In the genomic region with DNA sequence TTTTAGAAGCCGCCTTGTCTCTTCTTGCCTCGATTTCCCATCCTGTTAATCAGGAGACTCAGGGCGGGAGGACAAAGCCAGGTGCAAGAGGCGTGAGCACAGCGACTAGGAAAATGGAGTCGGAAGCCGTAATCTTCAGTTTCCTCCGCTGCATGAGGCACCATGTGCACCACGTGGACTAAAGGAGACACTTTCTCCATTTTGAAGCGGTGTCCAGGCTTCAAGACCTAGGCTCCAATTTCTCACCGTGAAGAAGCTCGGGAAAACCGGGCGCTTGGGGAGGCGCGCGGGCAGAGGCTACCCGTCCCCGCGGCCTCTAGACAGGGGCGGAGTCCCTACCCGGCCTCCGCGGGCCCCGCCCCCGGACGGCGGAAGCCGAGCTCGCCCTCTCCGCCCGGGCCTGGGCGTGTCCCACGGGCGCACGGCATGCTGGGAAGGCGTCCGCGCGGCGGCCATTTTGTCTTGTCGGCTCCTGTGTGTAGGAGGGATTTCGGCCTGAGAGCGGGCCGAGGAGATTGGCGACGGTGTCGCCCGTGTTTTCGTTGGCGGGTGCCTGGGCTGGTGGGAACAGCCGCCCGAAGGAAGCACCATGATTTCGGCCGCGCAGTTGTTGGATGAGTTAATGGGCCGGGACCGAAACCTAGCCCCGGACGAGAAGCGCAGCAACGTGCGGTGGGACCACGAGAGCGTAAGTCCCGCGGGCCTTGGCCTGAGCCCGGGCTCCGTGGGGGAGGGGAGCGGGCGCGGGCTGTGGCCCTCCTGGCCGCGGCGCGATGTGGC, we compare ENCODE assay signal across 8 cellular contexts. TPM values are rescaled to one million over a fixed set of nuclear protein-coding genes. Genes with fewer than 3 reads are reported as not detected.
DNase-seq lines count a peak whose midpoint lies in the region; ATAC-seq and TF ChIP-seq lines count a peak whose summit lies in the region.

A gene with protein sequence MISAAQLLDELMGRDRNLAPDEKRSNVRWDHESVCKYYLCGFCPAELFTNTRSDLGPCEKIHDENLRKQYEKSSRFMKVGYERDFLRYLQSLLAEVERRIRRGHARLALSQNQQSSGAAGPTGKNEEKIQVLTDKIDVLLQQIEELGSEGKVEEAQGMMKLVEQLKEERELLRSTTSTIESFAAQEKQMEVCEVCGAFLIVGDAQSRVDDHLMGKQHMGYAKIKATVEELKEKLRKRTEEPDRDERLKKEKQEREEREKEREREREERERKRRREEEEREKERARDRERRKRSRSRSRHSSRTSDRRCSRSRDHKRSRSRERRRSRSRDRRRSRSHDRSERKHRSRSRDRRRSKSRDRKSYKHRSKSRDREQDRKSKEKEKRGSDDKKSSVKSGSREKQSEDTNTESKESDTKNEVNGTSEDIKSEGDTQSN (plus strand): TSS at position 460 of the 780 bp plus-strand sequence. CDS start 130 bp downstream, at position 590.

- peak within 1 kb of the TSS; percentile 99 for H2AFZ ChIP-seq in smooth muscle cell (ENCODE audit: low read depth)

- WGBS in smooth muscle cell (ENCODE audit: low lambda C conversion rate): 4% methylated on average over 76 of the region's 76 CpGs

- TF ChIP-seq CTCF in AG04449 (IDR thresholded peaks at IDR 0.05; ENCODE audit: insufficient read depth, low read length, missing control alignments) (no peak), WERI-Rb-1 (IDR thresholded peaks at IDR 0.05; ENCODE audit: low read depth, low read length) (no peak), breast epithelium (IDR thresholded peaks at IDR 0.05) (no peak), smooth muscle cell (IDR thresholded peaks at IDR 0.05; ENCODE audit: borderline replicate concordance, insufficient read depth, poor library complexity, severe bottlenecking) (no peak)

- DNase-seq in AG04449 (ENCODE audit: low read depth, low spot score): peak; percentile 52
- peak; percentile 98 for DNase-seq in NCI-H2227 (lab: John Stamatoyannopoulos, UW; ENCODE audit: unreplicated experiment)
- DNase-seq in WERI-Rb-1: peak; percentile 97
- DNase-seq in breast epithelium (ENCODE audit: low spot score in 2 of 2): peak; percentile 92 to 94
- DNase-seq in iPS-NIHi7 (ENCODE audit: extremely low spot score): peak; percentile 97
- DNase-seq in smooth muscle cell (lab: John Stamatoyannopoulos, UW; ENCODE audit: unreplicated experiment): peak; percentile 84

- H3K27me3 ChIP-seq in WERI-Rb-1 (ENCODE audit: insufficient read depth, low read depth, severe bottlenecking): no peaks in the 10 kb centered on the region
- no peaks in the 10 kb centered on the region for H3K27me3 ChIP-seq in breast epithelium
- no peaks in the 10 kb centered on the region for H3K27me3 ChIP-seq in smooth muscle cell (ENCODE audit: low read depth)

- peak; percentile 94 for ATAC-seq in GM18909 (IDR thresholded peaks at IDR 0.05; ENCODE audit: poor library complexity, unreplicated experiment)
- ATAC-seq in HG03159 (IDR thresholded peaks at IDR 0.05; ENCODE audit: unreplicated experiment): peak; percentile 76

- H3K9me3 ChIP-seq in WERI-Rb-1 (ENCODE audit: severe bottlenecking) (no peaks in the 10 kb centered on the region), breast epithelium (no peaks in the 10 kb centered on the region), smooth muscle cell (replicated peaks; ENCODE audit: low read depth) (no peaks in the 10 kb centered on the region)

- peaks cover 46% of the 10 kb centered on the region for H4K20me1 ChIP-seq in smooth muscle cell (ENCODE audit: low read depth)

- H3K4me2 ChIP-seq in smooth muscle cell: peak within 1 kb of the TSS; percentile 86

- peak; percentile 79 for TF ChIP-seq POLR2A in breast epithelium (IDR thresholded peaks at IDR 0.05)

- H3K36me3 ChIP-seq in WERI-Rb-1 (peaks cover 35% of the 10 kb centered on the region), breast epithelium (no peaks in the 10 kb centered on the region), smooth muscle cell (ENCODE audit: low read depth) (no peaks in the 10 kb centered on the region)

- peaks cover 47% of the 10 kb centered on the region for H3K79me2 ChIP-seq in smooth muscle cell (ENCODE audit: low read depth)

- H3K4me3 ChIP-seq in AG04449 (ENCODE audit: low read depth, low read length): peak within 1 kb of the TSS; percentile 93
- peak within 1 kb of the TSS; percentile 99 for H3K4me3 ChIP-seq in WERI-Rb-1 (ENCODE audit: low read depth, low read length)
- H3K4me3 ChIP-seq in breast epithelium: peak within 1 kb of the TSS; percentile 77 to 89 (median 84)
- H3K4me3 ChIP-seq in smooth muscle cell: peak within 1 kb of the TSS; percentile 88

- intact Hi-C loops in breast epithelium (cut with DNase I; ENCODE audit: low total_unique reads): loop anchor here (1.0 kb wide), 1 partner anchor 8 kb away; no protein-coding TSS in a partner anchor

- POLR2A ChIA-PET in AG04449 (lab: Yijun Ruan, JAX): interaction anchor here (0.6 to 1.0 kb wide), 2 partner anchors 11 to 44 kb away, joined by 3 to 13 read pairs; a partner anchor contains a TSS

- peaks cover 0 to 27% of the 10 kb centered on the region in 2 donors for H3K4me1 ChIP-seq in breast epithelium
- H3K4me1 ChIP-seq in smooth muscle cell (ENCODE audit: low read depth): peaks cover 21% of the 10 kb centered on the region

- H3K27ac ChIP-seq in WERI-Rb-1: peak within 1 kb of the TSS; percentile 98
- H3K27ac ChIP-seq in breast epithelium: peak within 1 kb of the TSS; percentile 96 to 97
- H3K27ac ChIP-seq in smooth muscle cell (ENCODE audit: low read depth): peak within 1 kb of the TSS; percentile 99

- CTCF ChIA-PET in AG04449 (lab: Yijun Ruan, JAX): interaction anchor here (1.4 to 2.1 kb wide), 2 partner anchors 24 to 44 kb away, joined by 3 to 9 read pairs; no protein-coding TSS in a partner anchor

- peak within 1 kb of the TSS; percentile 99 for H3K9ac ChIP-seq in smooth muscle cell (ENCODE audit: low read depth)

- no peaks in the 10 kb centered on the region for H3F3A ChIP-seq in smooth muscle cell (ENCODE audit: low read depth)

RNA-seq across cellular contexts. Expression of the gene that starts here (rescaled TPM):
- 100 to 1,000 TPM in 2 of 3 donors, 10 to 100 TPM in 1; 70.7 to 161 (median 104) TPM for total RNA-seq in breast epithelium
- total RNA-seq in smooth muscle cell: 59.6 and 77.8 TPM in 2 replicates
- polyA plus RNA-seq in smooth muscle cell: 75.9 and 110 TPM in 2 replicates

Comparison
In these comparisons a context has a peak if more than half of its experiments do, and no peak if none do; other contexts are left out.
1. Peak in every context shown above with its lines: DNase-seq, ATAC-seq, H3K4me3 ChIP-seq and H3K27ac ChIP-seq.